Comparison of ENCODE assay signal across 29 cellular contexts in genomic region chr17:39726617-39727016, GRCh38. TPM values are rescaled to one million over a fixed set of nuclear protein-coding genes. Genes with fewer than 3 reads are reported as not detected.
"Had no signal": no experiment of that assay in that cellular context is flagged by ENCODE, and none has a peak within 500 bp of the region (broad histone marks: within the 10 kb centered on the region; RNA-seq: fewer than 3 reads in every experiment).

No MANE protein-coding gene starts in this region.

- H3K9me3 Mint-ChIP-seq: activated CD4-positive, alpha-beta memory T cell treated with anti-CD3 and anti-CD28 coated beads, Interleukin-2, amount 10 ng/mL, durations not matched to agents 7 days and 5 days; activated CD4-positive, alpha-beta T cell treated with anti-CD3 and anti-CD28 coated beads, Interleukin-2, amount 10 ng/mL, durations not matched to agents 7 days and 5 days; activated naive CD4-positive, alpha-beta T cell treated with anti-CD3 and anti-CD28 coated beads, Interleukin-2, amount 50 U/mL, for 24 hours; activated naive CD8-positive, alpha-beta T cell treated with anti-CD3 and anti-CD28 coated beads, Interleukin-2, amount 50 U/mL, for 24 hours; activated T-cell treated with anti-CD3 and anti-CD28 coated beads, Interleukin-2, amount 50 U/mL, for 4 hours; activated T-helper 17 cell treated with anti-CD3 and anti-CD28 coated beads, Interleukin-2, amount 50 U/mL, for 72 hours; central memory CD8-positive, alpha-beta T cell; dendritic cell treated with granulocyte-macrophage colony-stimulating factor and Interleukin-4, amounts not matched to agents 40 ng/mL and 50 ng/mL, for 4 days; mesothelial cell of epicardium; neural crest cell had no signal

- DNase-seq: activated CD4-positive, alpha-beta memory T cell treated with anti-CD3 and anti-CD28 coated beads, Interleukin-2, amount 10 ng/mL, durations not matched to agents 7 days and 5 days; activated CD4-positive, alpha-beta T cell treated with anti-CD3 and anti-CD28 coated beads, Interleukin-2, amount 10 ng/mL, durations not matched to agents 7 days and 5 days; activated CD4-positive, CD25-positive, alpha-beta regulatory T cell treated with anti-CD3 and anti-CD28 coated beads, Interleukin-2, amount 50 U/mL, for 72 hours; activated naive CD8-positive, alpha-beta T cell treated with anti-CD3 and anti-CD28 coated beads, Interleukin-2, amount 50 U/mL, for 24 hours; activated T-cell treated with anti-CD3 and anti-CD28 coated beads, Interleukin-2, amount 50 U/mL, for 4 hours; amygdala; gastrocnemius medialis; glutamatergic neuron; islet precursor cell; mammary epithelial cell; naive B cell; occipital lobe; spleen; stimulated activated CD4-positive, alpha-beta T cell treated with anti-CD3 and anti-CD28 coated beads, Interleukin-4, amount 100 ng/mL, for 1 hour; stomach; T-helper 17 cell; T1000; thyroid gland; WERI-Rb-1 had no signal

- H3K27me3 Mint-ChIP-seq: activated CD4-positive, alpha-beta memory T cell treated with anti-CD3 and anti-CD28 coated beads, Interleukin-2, amount 10 ng/mL, durations not matched to agents 7 days and 5 days; activated CD4-positive, alpha-beta T cell treated with anti-CD3 and anti-CD28 coated beads, Interleukin-2, amount 10 ng/mL, durations not matched to agents 7 days and 5 days; activated naive CD4-positive, alpha-beta T cell treated with anti-CD3 and anti-CD28 coated beads, Interleukin-2, amount 50 U/mL, for 24 hours; activated naive CD8-positive, alpha-beta T cell treated with anti-CD3 and anti-CD28 coated beads, Interleukin-2, amount 50 U/mL, for 24 hours; activated T-helper 17 cell treated with anti-CD3 and anti-CD28 coated beads, Interleukin-2, amount 50 U/mL, for 72 hours; central memory CD8-positive, alpha-beta T cell; dendritic cell treated with granulocyte-macrophage colony-stimulating factor and Interleukin-4, amounts not matched to agents 40 ng/mL and 50 ng/mL, for 4 days; naive B cell; T-helper 17 cell had no signal

- ATAC-seq: activated naive CD8-positive, alpha-beta T cell treated with anti-CD3 and anti-CD28 coated beads, Interleukin-2, amount 50 U/mL, for 24 hours; activated T-cell treated with anti-CD3 and anti-CD28 coated beads, Interleukin-2, amount 50 U/mL, for 4 hours; activated T-helper 17 cell treated with anti-CD3 and anti-CD28 coated beads, Interleukin-2, amount 50 U/mL, for 72 hours; gastrocnemius medialis; T-helper 17 cell had no signal

- H3K9me3 ChIP-seq: gastrocnemius medialis, right atrium auricular region, spleen, stomach, thyroid gland had no signal

- H3K4me3 Mint-ChIP-seq: activated CD4-positive, alpha-beta memory T cell treated with anti-CD3 and anti-CD28 coated beads, Interleukin-2, amount 10 ng/mL, durations not matched to agents 7 days and 5 days; activated CD4-positive, alpha-beta T cell treated with anti-CD3 and anti-CD28 coated beads, Interleukin-2, amount 10 ng/mL, durations not matched to agents 7 days and 5 days; activated naive CD4-positive, alpha-beta T cell treated with anti-CD3 and anti-CD28 coated beads, Interleukin-2, amount 50 U/mL, for 24 hours; activated naive CD8-positive, alpha-beta T cell treated with anti-CD3 and anti-CD28 coated beads, Interleukin-2, amount 50 U/mL, for 24 hours; activated T-cell treated with anti-CD3 and anti-CD28 coated beads, Interleukin-2, amount 50 U/mL, for 4 hours; activated T-helper 17 cell treated with anti-CD3 and anti-CD28 coated beads, Interleukin-2, amount 50 U/mL, for 72 hours; central memory CD8-positive, alpha-beta T cell; dendritic cell treated with granulocyte-macrophage colony-stimulating factor and Interleukin-4, amounts not matched to agents 40 ng/mL and 50 ng/mL, for 4 days; mesothelial cell of epicardium had no signal

- H3K27ac ChIP-seq: gastrocnemius medialis, right atrium auricular region, spleen, stomach, thyroid gland, WERI-Rb-1 had no signal

- H3K27ac Mint-ChIP-seq: activated CD4-positive, alpha-beta memory T cell treated with anti-CD3 and anti-CD28 coated beads, Interleukin-2, amount 10 ng/mL, durations not matched to agents 7 days and 5 days; activated CD4-positive, alpha-beta T cell treated with anti-CD3 and anti-CD28 coated beads, Interleukin-2, amount 10 ng/mL, durations not matched to agents 7 days and 5 days; activated naive CD4-positive, alpha-beta T cell treated with anti-CD3 and anti-CD28 coated beads, Interleukin-2, amount 50 U/mL, for 24 hours; activated naive CD8-positive, alpha-beta T cell treated with anti-CD3 and anti-CD28 coated beads, Interleukin-2, amount 50 U/mL, for 24 hours; dendritic cell treated with granulocyte-macrophage colony-stimulating factor and Interleukin-4, amounts not matched to agents 40 ng/mL and 50 ng/mL, for 4 days; T-helper 17 cell had no signal

- H3K27me3 ChIP-seq: gastrocnemius medialis, right atrium auricular region, spleen, stomach, thyroid gland had no signal

- H3K4me3 ChIP-seq: gastrocnemius medialis, right atrium auricular region, spleen, stomach, thyroid gland had no signal

RNA-seq across cellular contexts. Expression of gene GRB7, which starts 11.1 kb away (rescaled TPM):
- total RNA-seq: neural crest cell, occipital lobe, pulmonary artery endothelial cell, T-helper 17 cell had no signal

RNA-seq across cellular contexts. Expression of gene PNMT, which starts 58.4 kb away (rescaled TPM):
- total RNA-seq: activated CD4-positive, alpha-beta memory T cell treated with anti-CD3 and anti-CD28 coated beads, Interleukin-2, amount 10 ng/mL, durations not matched to agents 7 days and 5 days; activated T-cell treated with anti-CD3 and anti-CD28 coated beads, Interleukin-2, amount 50 U/mL, for 4 hours; activated T-helper 17 cell treated with anti-CD3 and anti-CD28 coated beads, Interleukin-2, amount 50 U/mL, for 72 hours; bronchial epithelial cell; epithelial cell of proximal tubule; mammary epithelial cell; pulmonary artery endothelial cell; T-helper 17 cell had no signal
- polyA plus RNA-seq: mammary epithelial cell had no signal
